8 cellular contexts compared by ENCODE assay signal in genomic region chr2:108621087-108621559, GRCh38.
DNase-seq lines count a peak whose midpoint lies in the region; ATAC-seq and TF ChIP-seq lines count a peak whose summit lies in the region.

No MANE protein-coding gene starts in this region.

- peak; percentile 98 for ATAC-seq in activated B cell treated with CpG ODN at 0.5 μM for 24 hours (ENCODE audit: low read depth)

- H3K4me1 ChIP-seq in colonic mucosa (no peaks in the 10 kb centered on the region), mucosa of stomach (ENCODE audit: control insufficient read depth, insufficient read depth, low read length) (peaks cover 51% of the 10 kb centered on the region), subcutaneous abdominal adipose tissue (ENCODE audit: control insufficient read depth in 5 of 5, insufficient read depth in 5 of 5, low read length in 5 of 5) (peaks cover 2 to 50% (median 35%) of the 10 kb centered on the region in 5 donors)

- H3K9me3 ChIP-seq in colonic mucosa: no peaks in the 10 kb centered on the region
- H3K9me3 ChIP-seq in mucosa of stomach (ENCODE audit: control insufficient read depth, low read length): no peaks in the 10 kb centered on the region
- no peaks in the 10 kb centered on the region for H3K9me3 ChIP-seq in subcutaneous abdominal adipose tissue (ENCODE audit: control insufficient read depth in 5 of 5, low read length in 5 of 5)

- no peak for TF ChIP-seq CTCF in GM13976 (IDR thresholded peaks at IDR 0.05; ENCODE audit: borderline replicate concordance, control extremely low read depth, extremely low read depth, insufficient read depth, missing control alignments)
- TF ChIP-seq CTCF in activated B cell treated with CpG ODN at 0.5 μM for 24 hours (IDR thresholded peaks at IDR 0.05): no peak
- no peak for TF ChIP-seq CTCF in colonic mucosa (IDR thresholded peaks at IDR 0.05)

- H3K27me3 Mint-ChIP-seq in activated B cell treated with CpG ODN at 0.5 μM for 24 hours: no peaks in the 10 kb centered on the region

- POLR2A ChIA-PET in HEK293T (lab: Yijun Ruan, JAX): interaction anchor here (1.3 kb wide), 1 partner anchor 87 kb away, joined by 3 read pairs; no protein-coding TSS in a partner anchor
- POLR2A ChIA-PET in activated B cell treated with CpG ODN at 0.5 μM for 24 hours (lab: Charles Lee): interaction anchor here (1.1 to 2.9 kb wide), 6 partner anchors 8 to 86 kb away, joined by 3 to 26 read pairs (median 4); no protein-coding TSS in a partner anchor

- no peaks in the 10 kb centered on the region for H3K9me3 Mint-ChIP-seq in activated B cell treated with CpG ODN at 0.5 μM for 24 hours

- H3K4me3 Mint-ChIP-seq in activated B cell treated with CpG ODN at 0.5 μM for 24 hours: peak overlapping the region; percentile 69

- intact Hi-C loops in activated B cell treated with CpG ODN at 0.5 μM for 24 hours (cut with micrococcal nuclease) (loop anchor here (1.0 to 2.0 kb wide), 3 partner anchors 8 to 16 kb away; no protein-coding TSS in a partner anchor), colonic mucosa (cut with DNase I) (no loop called here)

- H3K27me3 ChIP-seq in colonic mucosa (no peaks in the 10 kb centered on the region), mucosa of stomach (ENCODE audit: control insufficient read depth, insufficient read depth, low read length) (no peaks in the 10 kb centered on the region), subcutaneous abdominal adipose tissue (ENCODE audit: control insufficient read depth in 5 of 5, insufficient read depth in 4 of 5, low read length in 5 of 5) (no peaks in the 10 kb centered on the region)

- H3K4me3 ChIP-seq in colonic mucosa (peak overlapping the region; percentile 0), mucosa of stomach (ENCODE audit: low read length) (no peak overlapping the region), subcutaneous abdominal adipose tissue (ENCODE audit: low read depth in 1 of 5, low read length in 5 of 5) (no peak overlapping the region)

- DNase-seq in GM13976 (ENCODE audit: low spot score) (peak; percentile 55), HEK293T (ENCODE audit: extremely low spot score) (peak; percentile 40), NCI-H1092 (lab: John Stamatoyannopoulos, UW) (peak; percentile 52), activated B cell treated with CpG ODN at 0.5 μM for 24 hours (no peak), colonic mucosa (peak; percentile 59), SIG-M5 treated with dmso at 0.1 percent for 504 hours (lab: John Stamatoyannopoulos, UW; ENCODE audit: unreplicated experiment) (no peak)

- H3K4me1 Mint-ChIP-seq in activated B cell treated with CpG ODN at 0.5 μM for 24 hours: peaks cover 54% of the 10 kb centered on the region

- H3K36me3 ChIP-seq in colonic mucosa: no peaks in the 10 kb centered on the region
- H3K36me3 ChIP-seq in mucosa of stomach (ENCODE audit: control insufficient read depth, insufficient read depth, low read length): no peaks in the 10 kb centered on the region
- no peaks in the 10 kb centered on the region for H3K36me3 ChIP-seq in subcutaneous abdominal adipose tissue (ENCODE audit: control insufficient read depth in 5 of 5, insufficient read depth in 5 of 5, low read length in 5 of 5)

- peak overlapping the region; percentile 82 for H3K27ac Mint-ChIP-seq in activated B cell treated with CpG ODN at 0.5 μM for 24 hours

- in situ Hi-C loops in GM13976 (cut with MboI; ENCODE audit: low sequenced_read_pairs, unreplicated experiment): no loop called here

- H3K27ac ChIP-seq in colonic mucosa (peak overlapping the region; percentile 13), subcutaneous abdominal adipose tissue (ENCODE audit: low read depth, low read length) (peak overlapping the region; percentile 11)

- no peaks in the 10 kb centered on the region for H3K36me3 Mint-ChIP-seq in activated B cell treated with CpG ODN at 0.5 μM for 24 hours (ENCODE audit: low read depth)

- H3K9ac ChIP-seq in colonic mucosa (ENCODE audit: low read depth in 2 of 2, low read length in 2 of 2) (no peak overlapping the region), mucosa of stomach (ENCODE audit: low read length) (peak overlapping the region; percentile 38), subcutaneous abdominal adipose tissue (ENCODE audit: low read length in 5 of 5) (peak overlapping the region in 2 of 5 donors; percentile 13 to 17)

- CTCF ChIA-PET in HEK293T (lab: Yijun Ruan, JAX): interaction anchor here (1.4 to 3.8 kb wide), 2 partner anchors 16 to 37 kb away, joined by 4 to 28 read pairs; no protein-coding TSS in a partner anchor
- CTCF ChIA-PET in activated B cell treated with CpG ODN at 0.5 μM for 24 hours (lab: Charles Lee): interaction anchor here (0.5 to 3.4 kb wide), 4 partner anchors 9 to 29 kb away, joined by 3 to 29 read pairs (median 5); no protein-coding TSS in a partner anchor

TF ChIP-seq in HEK293T, 16 proteins besides CTCF, POLR2A, EP300 and RAD21:
- TF ChIP-seq FOXK2 (IDR thresholded peaks at IDR 0.05): no peak
- TF ChIP-seq SUZ12 (IDR thresholded peaks at IDR 0.05): no peak
- no peak for TF ChIP-seq FOXM1 (IDR thresholded peaks at IDR 0.05; ENCODE audit: borderline replicate concordance)
- TF ChIP-seq ELF4 (IDR thresholded peaks at IDR 0.05): no peak
- no peak for TF ChIP-seq NFRKB (IDR thresholded peaks at IDR 0.05)
- TF ChIP-seq BHLHE40 (IDR thresholded peaks at IDR 0.05; ENCODE audit: borderline replicate concordance): no peak
- TF ChIP-seq ZNF384 (IDR thresholded peaks at IDR 0.05): no peak
- no peak for TF ChIP-seq SP1 (IDR thresholded peaks at IDR 0.05)
- no peak for TF ChIP-seq ARNT (IDR thresholded peaks at IDR 0.05)
- no peak for TF ChIP-seq HDGF (IDR thresholded peaks at IDR 0.05; ENCODE audit: borderline replicate concordance)
- no peak for TF ChIP-seq PKNOX1 (IDR thresholded peaks at IDR 0.05)
- no peak for TF ChIP-seq CTBP1 (IDR thresholded peaks at IDR 0.05; ENCODE audit: borderline replicate concordance)

Comparison
In these comparisons a context has a peak if more than half of its experiments do, and no peak if none do; other contexts are left out.
1. DNase-seq: peak in GM13976 (single experiment), HEK293T (single experiment), NCI-H1092 (single experiment) and colonic mucosa (single experiment); none in activated B cell treated with CpG ODN at 0.5 μM for 24 hours (single experiment) and SIG-M5 treated with dmso at 0.1 percent for 504 hours (single experiment).